Comparison of ENCODE assay signal across 14 cellular contexts in genomic region chr7:100393233-100393905, GRCh38.
"Had no signal": no experiment of that assay in that cellular context is flagged by ENCODE, and none has a peak within 500 bp of the region (broad histone marks: within the 10 kb centered on the region; RNA-seq: fewer than 3 reads in every experiment).

No MANE protein-coding gene starts in this region.

- ATAC-seq: activated CD8-positive, alpha-beta memory T cell treated with anti-CD3 and anti-CD28 coated beads, Interleukin-2, amount 10 ng/mL, durations not matched to agents 7 days and 5 days; left lobe of liver; mucosa of descending colon; naive thymus-derived CD8-positive, alpha-beta T cell had no signal

- H3K27me3 ChIP-seq: colonic mucosa, esophagus squamous epithelium had no signal

- H3K36me3 Mint-ChIP-seq: activated CD4-positive, alpha-beta memory T cell treated with anti-CD3 and anti-CD28 coated beads for 36 hours; activated CD8-positive, alpha-beta memory T cell treated with anti-CD3 and anti-CD28 coated beads, Interleukin-2, amount 10 ng/mL, durations not matched to agents 7 days and 5 days; naive thymus-derived CD8-positive, alpha-beta T cell had no signal

- H3K9me3 Mint-ChIP-seq: activated CD4-positive, alpha-beta memory T cell treated with anti-CD3 and anti-CD28 coated beads for 36 hours; activated naive CD4-positive, alpha-beta T cell treated with anti-CD3 and anti-CD28 coated beads, Interleukin-2, amount 10 ng/mL, durations not matched to agents 7 days and 5 days; activated T-helper 2 cell treated with anti-CD3 and anti-CD28 coated beads, Interferon-gamma antibody, Interleukin-2, Interleukin-4, amounts not matched to agents 10 μg/mL and 5 μg/mL and 100 μg/mL, durations not matched to agents 14 hours and 24 hours and 36 hours; naive thymus-derived CD8-positive, alpha-beta T cell had no signal

- H3K36me3 ChIP-seq: colonic mucosa, esophagus squamous epithelium, tibial artery had no signal

- H3K27ac Mint-ChIP-seq: activated CD4-positive, alpha-beta memory T cell treated with anti-CD3 and anti-CD28 coated beads for 36 hours; activated CD8-positive, alpha-beta memory T cell treated with anti-CD3 and anti-CD28 coated beads, Interleukin-2, amount 10 ng/mL, durations not matched to agents 7 days and 5 days; activated T-helper 2 cell treated with anti-CD3 and anti-CD28 coated beads, Interferon-gamma antibody, Interleukin-2, Interleukin-4, amounts not matched to agents 10 μg/mL and 5 μg/mL and 100 μg/mL, durations not matched to agents 14 hours and 24 hours and 36 hours; naive thymus-derived CD8-positive, alpha-beta T cell had no signal

- H3K4me1 ChIP-seq: colonic mucosa, tibial artery had no signal

- H3K4me3 Mint-ChIP-seq: activated CD4-positive, alpha-beta memory T cell treated with anti-CD3 and anti-CD28 coated beads for 36 hours; activated CD8-positive, alpha-beta memory T cell treated with anti-CD3 and anti-CD28 coated beads, Interleukin-2, amount 10 ng/mL, durations not matched to agents 7 days and 5 days; activated naive CD4-positive, alpha-beta T cell treated with anti-CD3 and anti-CD28 coated beads, Interleukin-2, amount 10 ng/mL, durations not matched to agents 7 days and 5 days; naive thymus-derived CD8-positive, alpha-beta T cell had no signal

- H3K27ac ChIP-seq: colonic mucosa, esophagus squamous epithelium, tibial artery had no signal

- H3K4me3 ChIP-seq: colonic mucosa, esophagus squamous epithelium, mucosa of descending colon, tibial artery had no signal

- H3K9me3 ChIP-seq: colonic mucosa, esophagus squamous epithelium, mucosa of descending colon had no signal

- DNase-seq: activated CD4-positive, alpha-beta memory T cell treated with anti-CD3 and anti-CD28 coated beads for 36 hours; activated CD8-positive, alpha-beta memory T cell treated with anti-CD3 and anti-CD28 coated beads, Interleukin-2, amount 10 ng/mL, durations not matched to agents 7 days and 5 days; activated naive CD4-positive, alpha-beta T cell treated with anti-CD3 and anti-CD28 coated beads, Interleukin-2, amount 10 ng/mL, durations not matched to agents 7 days and 5 days; activated T-cell treated with anti-CD3 and anti-CD28 coated beads, Interleukin-2, amount 50 U/mL, for 1 hour; colonic mucosa; esophagus squamous epithelium; hippocampal formation; mucosa of descending colon; naive thymus-derived CD8-positive, alpha-beta T cell; retina; T1000; tibial artery had no signal
